Comparison of ENCODE assay signal across 8 cellular contexts in the genomic region with DNA sequence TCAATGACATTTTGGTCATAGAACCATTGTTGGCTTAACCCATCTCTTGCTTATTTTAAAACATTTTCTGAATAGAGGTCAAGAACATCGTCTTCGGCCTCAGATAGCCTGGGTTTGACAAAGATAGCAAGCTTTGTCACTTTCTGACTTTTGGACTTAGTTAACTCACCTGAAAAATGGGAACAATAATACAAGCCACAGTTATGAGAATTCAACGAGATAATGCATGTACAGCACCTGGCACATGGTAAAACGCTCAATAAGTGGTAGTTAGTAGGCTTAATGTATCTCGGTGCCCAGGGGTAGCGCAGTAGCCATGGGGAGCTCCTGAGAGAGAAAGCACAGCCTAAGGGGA. TPM values are rescaled to one million over a fixed set of nuclear protein-coding genes. Genes with fewer than 3 reads are reported as not detected.
DNase-seq lines count a peak whose midpoint lies in the region; ATAC-seq, FAIRE-seq and TF ChIP-seq lines count a peak whose summit lies in the region.

No MANE protein-coding gene starts in this region.

- ATAC-seq in GM18511 (IDR thresholded peaks at IDR 0.05; ENCODE audit: unreplicated experiment) = peak; percentile 28
- ATAC-seq in HG02763 (IDR thresholded peaks at IDR 0.05; ENCODE audit: unreplicated experiment) = no peak

- no peaks in the 10 kb centered on the region for H3K9me3 ChIP-seq in endothelial cell of umbilical vein (replicated peaks; ENCODE audit: control insufficient read depth, insufficient read depth, low read length)

- peak; percentile 62 for FAIRE-seq in endothelial cell of umbilical vein (lab: Jason Lieb, UNC)
- FAIRE-seq in RCC 7860 (lab: Jason Lieb, UNC) = no peak

- dilution Hi-C loops in endothelial cell of umbilical vein (cut with MboI; ENCODE audit: extremely low pct_ligation_motif_present, low sequenced_read_pairs) = no loop called here

- H3K4me2 ChIP-seq in endothelial cell of umbilical vein (ENCODE audit: insufficient read depth, low read length) = peak overlapping the region; percentile 84

- POLR2A ChIA-PET in endothelial cell of umbilical vein (lab: Charles Lee) = no interaction called here

- H3K4me3 ChIP-seq in NB4 (ENCODE audit: low read depth, low read length) (peak overlapping the region; percentile 88), endothelial cell of umbilical vein (replicated peaks in 1 of 3; ENCODE audit: insufficient read depth in 1 of 3, low read depth in 1 of 3, low read length in 3 of 3) (peak overlapping the region; percentile 17 to 84 (median 50))

- no peaks in the 10 kb centered on the region for H3K9me1 ChIP-seq in endothelial cell of umbilical vein (replicated peaks; ENCODE audit: control insufficient read depth, extremely low read depth, insufficient read depth, low read length)

- H3K27me3 ChIP-seq in endothelial cell of umbilical vein (ENCODE audit: control insufficient read depth in 2 of 2, insufficient read depth in 2 of 2, low read length in 2 of 2) = no peaks in the 10 kb centered on the region

- peaks cover 32% of the 10 kb centered on the region for H3K4me1 Mint-ChIP-seq in progenitor cell of endocrine pancreas (ENCODE audit: low read depth)

- H2AFZ ChIP-seq in endothelial cell of umbilical vein (ENCODE audit: low read depth, low read length) = peak overlapping the region; percentile 97

- peaks cover 3 to 4% of the 10 kb centered on the region in 2 experiments for H3K36me3 ChIP-seq in endothelial cell of umbilical vein (ENCODE audit: control insufficient read depth in 2 of 2, extremely low read depth in 1 of 2, insufficient read depth in 2 of 2, low read length in 2 of 2)

- no peaks in the 10 kb centered on the region for H3K27me3 Mint-ChIP-seq in progenitor cell of endocrine pancreas

- no peaks in the 10 kb centered on the region for H3K9me3 Mint-ChIP-seq in progenitor cell of endocrine pancreas (ENCODE audit: low read depth)

- H3K4me3 Mint-ChIP-seq in progenitor cell of endocrine pancreas (ENCODE audit: low read depth) = peak overlapping the region; percentile 79

- peaks cover 5% of the 10 kb centered on the region for H3K36me3 Mint-ChIP-seq in progenitor cell of endocrine pancreas (ENCODE audit: insufficient read depth)

- TF ChIP-seq CTCF in NB4 (IDR thresholded peaks at IDR 0.05; ENCODE audit: low read depth, low read length) = no peak
- no peak for TF ChIP-seq CTCF in endothelial cell of umbilical vein (IDR thresholded peaks at IDR 0.05; ENCODE audit: extremely low read depth in 1 of 2, insufficient read depth in 1 of 2, low read depth in 1 of 2, low read length in 2 of 2)
- no peak for TF ChIP-seq CTCF in progenitor cell of endocrine pancreas (IDR thresholded peaks at IDR 0.05; ENCODE audit: unreplicated experiment)

- H3K27ac ChIP-seq in endothelial cell of umbilical vein (ENCODE audit: insufficient read depth, low read depth, low read length) = peak overlapping the region; percentile 53

- H3K9ac ChIP-seq in endothelial cell of umbilical vein (replicated peaks; ENCODE audit: extremely low read depth, insufficient read depth, low read length) = peak overlapping the region; percentile 72

- peaks cover 27% of the 10 kb centered on the region for H3K4me1 ChIP-seq in endothelial cell of umbilical vein (ENCODE audit: control insufficient read depth, extremely low read depth, insufficient read depth, low read length)

- H3K27ac Mint-ChIP-seq in progenitor cell of endocrine pancreas = peak overlapping the region; percentile 98

- intact Hi-C loops in endothelial cell of umbilical vein (cut with micrococcal nuclease) = loop anchor here (1.0 kb wide), 1 partner anchor 173 kb away; no protein-coding TSS in a partner anchor

- H3K79me2 ChIP-seq in endothelial cell of umbilical vein (ENCODE audit: control insufficient read depth, insufficient read depth, low read length) = peaks cover 41% of the 10 kb centered on the region

- no peak for TF ChIP-seq POLR2A in NB4 (IDR thresholded peaks at IDR 0.05; ENCODE audit: extremely low read depth, insufficient read length)
- TF ChIP-seq POLR2A in endothelial cell of umbilical vein (IDR thresholded peaks at IDR 0.05; ENCODE audit: low read depth, low read length) = no peak

- DNase-seq in NB4 (ENCODE audit: low read depth) (peak; percentile 15), endothelial cell of umbilical vein (ENCODE audit: low read depth, low spot score) (no peak), progenitor cell of endocrine pancreas (ENCODE audit: low spot score, unreplicated experiment) (no peak), NOMO-1 (lab: John Stamatoyannopoulos, UW; ENCODE audit: unreplicated experiment in 2 of 2) (no peak), NCI-H2107 treated with DMSO at 0.1 percent for 48 hours (lab: John Stamatoyannopoulos, UW; ENCODE audit: unreplicated experiment) (no peak), RCC 7860 (ENCODE audit: low spot score) (no peak)

- no peaks in the 10 kb centered on the region for H4K20me1 ChIP-seq in endothelial cell of umbilical vein (replicated peaks; ENCODE audit: control insufficient read depth, extremely low read depth, insufficient read depth, low read length)

- CTCF ChIA-PET in endothelial cell of umbilical vein (lab: Charles Lee) = interaction anchor here (0.7 to 3.2 kb wide), 7 partner anchors 8 to 111 kb away, joined by 3 to 17 read pairs (median 4); no protein-coding TSS in a partner anchor

- BruUV-seq in endothelial cell of umbilical vein (replicated peaks; lab: Mats Ljungman, UMichigan) = TSS peak; percentile 57

TF ChIP-seq in endothelial cell of umbilical vein, 7 proteins besides CTCF, POLR2A, EP300 and RAD21:
- TF ChIP-seq, protein P1, sequence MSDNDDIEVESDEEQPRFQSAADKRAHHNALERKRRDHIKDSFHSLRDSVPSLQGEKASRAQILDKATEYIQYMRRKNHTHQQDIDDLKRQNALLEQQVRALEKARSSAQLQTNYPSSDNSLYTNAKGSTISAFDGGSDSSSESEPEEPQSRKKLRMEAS (IDR thresholded peaks at IDR 0.05; ENCODE audit: insufficient read depth, insufficient read length) = no peak
- TF ChIP-seq POLR2AphosphoS5 (IDR thresholded peaks at IDR 0.05; ENCODE audit: insufficient read depth, low read depth, low read length) (no peak), GATA2 (IDR thresholded peaks at IDR 0.05; ENCODE audit: insufficient read depth, insufficient read length, low read depth, low read length) (no peak), MYC (IDR thresholded peaks at IDR 0.05; ENCODE audit: low read depth, low read length) (no peak), FOS (IDR thresholded peaks at IDR 0.05; ENCODE audit: borderline replicate concordance, insufficient read depth, low read length) (no peak)

RNA-seq across cellular contexts. Expression of a gene that starts 0.4 kb away (rescaled TPM):
- total RNA-seq in endothelial cell of umbilical vein (42.4 and 50.3 TPM in 2 replicates), progenitor cell of endocrine pancreas (55.1 and 58.4 TPM in 2 replicates)
- 59.2 and 60.2 TPM in 2 replicates for polyA plus RNA-seq in endothelial cell of umbilical vein
- polyA plus RNA-seq in endothelial cell of umbilical vein (2011; cell fraction: cytosol; rRNA removed) = 48.5 and 53.3 TPM in 2 replicates
- polyA plus RNA-seq in endothelial cell of umbilical vein (2011; cell fraction: nucleus; rRNA removed) = 148 and 157 TPM in 2 replicates
- polyA plus RNA-seq in endothelial cell of umbilical vein (2012) = 40.4 and 42.9 TPM in 2 replicates
- polyA minus RNA-seq in endothelial cell of umbilical vein = 42.4 and 45.0 TPM in 2 replicates
- 10.2 TPM for polyA minus RNA-seq in endothelial cell of umbilical vein (2011; cell fraction: cytosol; rRNA and poly(A)+ RNA removed)
- polyA minus RNA-seq in endothelial cell of umbilical vein (2011; cell fraction: nucleus; rRNA and poly(A)+ RNA removed) = 35.7 and 45.4 TPM in 2 replicates

RNA-seq across cellular contexts. Expression of a gene that starts 4.7 kb away (rescaled TPM):
- 23.8 and 24.3 TPM in 2 replicates for total RNA-seq in endothelial cell of umbilical vein
- 36.8 and 38.6 TPM in 2 replicates for polyA plus RNA-seq in endothelial cell of umbilical vein
- polyA plus RNA-seq in endothelial cell of umbilical vein (2011; cell fraction: cytosol; rRNA removed) = 44.7 and 45.2 TPM in 2 replicates
- polyA plus RNA-seq in endothelial cell of umbilical vein (2011; cell fraction: nucleus; rRNA removed) = 16.7 and 20.7 TPM in 2 replicates
- polyA plus RNA-seq in endothelial cell of umbilical vein (2012) = 25.3 and 29.4 TPM in 2 replicates
- 19.1 and 19.3 TPM in 2 replicates for polyA minus RNA-seq in endothelial cell of umbilical vein
- polyA minus RNA-seq in endothelial cell of umbilical vein (2011; cell fraction: cytosol; rRNA and poly(A)+ RNA removed) = 6.5 TPM
- 6.6 and 6.8 TPM in 2 replicates for polyA minus RNA-seq in endothelial cell of umbilical vein (2011; cell fraction: nucleus; rRNA and poly(A)+ RNA removed)
- total RNA-seq in progenitor cell of endocrine pancreas = 21.9 and 23.3 TPM in 2 replicates
